Comparison of ENCODE assay signal across 8 cellular contexts in the genomic region with DNA sequence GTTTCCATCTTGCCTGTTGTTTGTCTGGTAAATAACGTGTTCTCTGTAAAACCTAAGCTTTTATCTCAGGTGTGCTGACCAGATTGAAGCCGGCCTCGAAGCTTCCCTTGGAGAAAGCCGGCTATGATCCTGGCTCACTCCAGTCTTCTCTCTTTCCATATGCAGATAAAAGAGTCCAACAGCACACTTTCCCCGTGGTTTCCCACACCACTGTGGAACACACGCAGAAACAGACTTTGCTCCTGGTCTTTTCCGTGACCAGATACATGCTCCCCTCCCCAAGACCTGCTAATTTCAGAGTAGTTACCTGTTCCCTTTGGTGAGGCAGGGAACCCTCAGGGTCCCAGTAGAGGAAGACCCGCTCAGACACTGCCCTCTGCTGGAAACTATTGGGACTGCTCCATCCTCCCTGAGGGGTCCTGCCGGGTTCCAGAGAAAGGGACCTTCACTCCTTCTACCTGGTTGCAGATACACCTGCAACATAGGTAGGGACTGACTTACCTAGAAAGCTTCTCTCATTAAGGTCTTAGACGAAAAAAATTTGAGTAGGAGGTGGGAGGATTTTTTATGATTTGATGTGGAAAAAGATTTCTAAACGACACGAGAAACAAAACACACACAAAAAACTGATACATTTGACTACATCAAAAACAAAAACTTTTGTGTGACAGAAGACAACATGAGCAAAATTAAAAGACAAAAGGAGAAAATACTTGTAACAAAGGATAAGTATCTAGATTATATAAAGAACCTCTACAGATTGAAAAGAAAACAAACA.
DNase-seq lines count a peak whose midpoint lies in the region; ATAC-seq lines count a peak whose summit lies in the region.

No MANE protein-coding gene starts in this region.

- H3K9me3 Mint-ChIP-seq in activated naive CD8-positive, alpha-beta T cell treated with anti-CD3 and anti-CD28 coated beads for 36 hours = no peaks in the 10 kb centered on the region

- peak; percentile 64 for ATAC-seq in HG02981 (IDR thresholded peaks at IDR 0.05; ENCODE audit: unreplicated experiment)

- in situ Hi-C loops in SK-MEL-5 (cut with HindIII; ENCODE audit: low pct_unique_long_range_greater_than_20kb, low sequenced_read_pairs) = no loop called here

- no peak overlapping the region for H3K4me3 Mint-ChIP-seq in activated naive CD8-positive, alpha-beta T cell treated with anti-CD3 and anti-CD28 coated beads for 36 hours

- H3K27ac Mint-ChIP-seq in activated naive CD8-positive, alpha-beta T cell treated with anti-CD3 and anti-CD28 coated beads for 36 hours = no peak overlapping the region

- H3K36me3 Mint-ChIP-seq in activated naive CD8-positive, alpha-beta T cell treated with anti-CD3 and anti-CD28 coated beads for 36 hours = no peaks in the 10 kb centered on the region

- DNase-seq in EL (peak; percentile 29), SK-MEL-5 (ENCODE audit: low read depth, low spot score) (peak; percentile 62), hepatic stellate cell (ENCODE audit: low spot score) (peak; percentile 22), occipital lobe (lab: John Stamatoyannopoulos, UW) (no peak), AML-193 (lab: John Stamatoyannopoulos, UW) (no peak)
- peak; percentile 59 for DNase-seq in activated naive CD8-positive, alpha-beta T cell treated with anti-CD3 and anti-CD28 coated beads for 36 hours
- DNase-seq in stimulated activated CD4-positive, alpha-beta T cell treated with anti-CD3 and anti-CD28 coated beads, Interleukin-1b, Interleukin-23, amount 100 ng/mL, for 4 hours (ENCODE audit: low read depth in 2 of 2) = peak; percentile 65 to 72

- H3K27me3 Mint-ChIP-seq in activated naive CD8-positive, alpha-beta T cell treated with anti-CD3 and anti-CD28 coated beads for 36 hours = peaks cover 9% of the 10 kb centered on the region

- H3K4me1 Mint-ChIP-seq in activated naive CD8-positive, alpha-beta T cell treated with anti-CD3 and anti-CD28 coated beads for 36 hours = no peaks in the 10 kb centered on the region

Comparison
In these comparisons a context has a peak if more than half of its experiments do, and no peak if none do; other contexts are left out.
1. DNase-seq: peak in EL (single experiment), SK-MEL-5 (single experiment), activated naive CD8-positive, alpha-beta T cell treated with anti-CD3 and anti-CD28 coated beads for 36 hours (single experiment), hepatic stellate cell (single experiment) and stimulated activated CD4-positive, alpha-beta T cell treated with anti-CD3 and anti-CD28 coated beads, Interleukin-1b, Interleukin-23, amount 100 ng/mL, for 4 hours (2 of 2); none in occipital lobe (single experiment) and AML-193 (0 of 2).